ENCODE assay signal across 16 cellular contexts in genomic region chr10:126250045-126250444, GRCh38.
A peak's percentile ranks its signal among the peaks of the same experiment; 100 is the strongest.
DNase-seq lines count a peak whose midpoint lies in the region; ATAC-seq and TF ChIP-seq lines count a peak whose summit lies in the region.
"Had no signal": no experiment of that assay in that cellular context is flagged by ENCODE, and none has a peak within 500 bp of the region (broad histone marks: within the 10 kb centered on the region; RNA-seq: fewer than 3 reads in every experiment).

No MANE protein-coding gene starts in this region.

- H3K4me3 Mint-ChIP-seq in glutamatergic neuron (ENCODE audit: unreplicated experiment) (no peak overlapping the region), type B pancreatic cell (no peak overlapping the region)
- H3K4me3 Mint-ChIP-seq: CD8-positive, alpha-beta T cell; H9 had no signal

- peak overlapping the region; percentile 50 for H3K27ac Mint-ChIP-seq in glutamatergic neuron (ENCODE audit: unreplicated experiment)
- H3K27ac Mint-ChIP-seq in type B pancreatic cell = peak overlapping the region; percentile 20
- H3K27ac Mint-ChIP-seq: CD8-positive, alpha-beta T cell had no signal

- H3K9me3 ChIP-seq in SJSA1 (replicated peaks) = 0 out of 2 replicates have a peak, but pooled peaks cover 2% of the 10 kb centered on the region

- H3K4me1 ChIP-seq in SJSA1 (replicated peaks) = peaks cover 60% of the 10 kb centered on the region

- H3K27me3 ChIP-seq in SJSA1 (replicated peaks) = no peaks in the 10 kb centered on the region

- H3K9me3 Mint-ChIP-seq in glutamatergic neuron (ENCODE audit: unreplicated experiment) = peaks cover 14% of the 10 kb centered on the region
- peaks cover 22% of the 10 kb centered on the region for H3K9me3 Mint-ChIP-seq in type B pancreatic cell

- ATAC-seq in HG02885 (IDR thresholded peaks at IDR 0.05; ENCODE audit: poor library complexity, unreplicated experiment) = no peak
- no peak for ATAC-seq in SK-N-SH treated with all-trans-retinoic acid at 6 μM for 48 hours
- ATAC-seq: CD8-positive, alpha-beta T cell; K562 had no signal

- DNase-seq in HCEC 1CT (peak; percentile 62), SJSA1 (ENCODE audit: low read depth in 1 of 2, low spot score in 2 of 2) (peak; percentile 87 to 92), glutamatergic neuron (no peak), type B pancreatic cell (ENCODE audit: extremely low spot score, unreplicated experiment) (no peak), NCI-H1930 (lab: John Stamatoyannopoulos, UW) (no peak)
- DNase-seq: CD8-positive, alpha-beta T cell; H9; NCI-H1048; NCI-H1694; NCI-H446; NCI-H774 had no signal

- H3K36me3 Mint-ChIP-seq in glutamatergic neuron (ENCODE audit: unreplicated experiment) = peaks cover 20% of the 10 kb centered on the region
- peaks cover 8% of the 10 kb centered on the region for H3K36me3 Mint-ChIP-seq in type B pancreatic cell
- H3K36me3 Mint-ChIP-seq: CD8-positive, alpha-beta T cell had no signal

- H3K27ac ChIP-seq in SJSA1 = no peak overlapping the region
- H3K27ac ChIP-seq: HL-60, SK-N-MC had no signal

- H3K36me3 ChIP-seq in SJSA1 = no peaks in the 10 kb centered on the region

- no peak for TF ChIP-seq CTCF in glutamatergic neuron (IDR thresholded peaks at IDR 0.05; ENCODE audit: partially characterized antibody, unreplicated experiment)
- no peak for TF ChIP-seq CTCF in type B pancreatic cell (conservative IDR thresholded peaks at IDR 0.05)

- H3K27me3 Mint-ChIP-seq in glutamatergic neuron (ENCODE audit: unreplicated experiment) = peaks cover 10% of the 10 kb centered on the region
- peaks cover 3% of the 10 kb centered on the region for H3K27me3 Mint-ChIP-seq in type B pancreatic cell

- peaks cover 9% of the 10 kb centered on the region for H3K4me1 Mint-ChIP-seq in glutamatergic neuron (ENCODE audit: low read depth, unreplicated experiment)
- H3K4me1 Mint-ChIP-seq in type B pancreatic cell (ENCODE audit: unreplicated experiment) = peaks cover 15% of the 10 kb centered on the region

- no peak overlapping the region for H3K4me3 ChIP-seq in SJSA1
- H3K4me3 ChIP-seq: K562, SK-N-MC had no signal

TF ChIP-seq in SK-N-SH treated with all-trans-retinoic acid at 6 μM for 48 hours, 23 proteins besides CTCF, POLR2A, EP300 and RAD21:
- no peak for TF ChIP-seq SNAI2 (CRISPR knock-in tag; IDR thresholded peaks at IDR 0.05)
- no peak for TF ChIP-seq OSR1 (CRISPR knock-in tag; IDR thresholded peaks at IDR 0.05)
- TF ChIP-seq TCF4 (CRISPR knock-in tag; IDR thresholded peaks at IDR 0.05; ENCODE audit: borderline replicate concordance) = no peak
- no peak for TF ChIP-seq ZNF8 (CRISPR knock-in tag; IDR thresholded peaks at IDR 0.05)
TF ChIP-seq in SK-N-SH treated with all-trans-retinoic acid at 6 μM for 48 hours: peak in this region for 0.

Comparison
In these comparisons a context has a peak if more than half of its experiments do, and no peak if none do; other contexts are left out.
1. DNase-seq: peak in HCEC 1CT (single experiment) and SJSA1 (2 of 2); none in glutamatergic neuron (single experiment), type B pancreatic cell (single experiment) and NCI-H1930 (0 of 2).